23 cellular contexts compared by ENCODE assay signal in the genomic region with DNA sequence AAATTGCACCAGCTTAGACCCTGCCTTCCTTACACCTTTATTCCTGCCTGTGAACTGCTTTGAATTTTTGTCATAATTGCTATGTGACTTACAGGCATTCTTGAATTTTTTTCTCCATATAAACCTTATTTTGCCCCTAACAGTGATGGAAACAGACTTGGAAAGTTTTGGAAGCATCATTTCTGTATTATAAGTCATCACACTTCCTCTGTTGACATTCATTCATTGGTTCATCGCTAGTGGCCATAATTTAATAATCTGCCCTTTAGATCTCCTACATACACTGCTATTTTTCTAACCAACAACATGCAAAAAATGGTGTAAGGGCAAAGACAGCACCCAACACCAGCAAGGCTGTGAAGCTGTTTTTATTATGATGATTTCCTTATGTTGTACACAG.
DNase-seq lines count a peak whose midpoint lies in the region; ATAC-seq, FAIRE-seq and TF ChIP-seq lines count a peak whose summit lies in the region.
"Had no signal": no experiment of that assay in that cellular context is flagged by ENCODE, and none has a peak within 500 bp of the region (broad histone marks: within the 10 kb centered on the region; RNA-seq: fewer than 3 reads in every experiment).

No MANE protein-coding gene starts in this region.

- H2BK12ac ChIP-seq in H1 (ENCODE audit: low read depth, low read length) = no peak overlapping the region

- H2AK5ac ChIP-seq in H1 (ENCODE audit: low read depth, low read length) = no peak overlapping the region

- H3K23me2 ChIP-seq in H1 (ENCODE audit: low read depth, low read length) = no peaks in the 10 kb centered on the region

- no peak for TF ChIP-seq CTCF in AG04449 (IDR thresholded peaks at IDR 0.05; ENCODE audit: insufficient read depth, low read length, missing control alignments)
- no peak for TF ChIP-seq CTCF in H1 (IDR thresholded peaks at IDR 0.05; ENCODE audit: control extremely low read depth in 1 of 3, insufficient read depth in 1 of 3, low read depth in 1 of 3, low read length in 3 of 3)

- H4K20me1 ChIP-seq in H1 (replicated peaks in 1 of 2; ENCODE audit: control insufficient read depth in 1 of 2, insufficient read depth in 2 of 2, low read length in 2 of 2) = no peaks in the 10 kb centered on the region
- H4K20me1 ChIP-seq: BLaER1 had no signal

- no peaks in the 10 kb centered on the region for H3K36me3 ChIP-seq in H1 (ENCODE audit: control insufficient read depth in 2 of 4, insufficient read depth in 4 of 4, low read length in 3 of 4)
- H3K36me3 ChIP-seq: BLaER1, Peyer's patch had no signal

- no peak overlapping the region for H3K56ac ChIP-seq in H1 (replicated peaks; ENCODE audit: insufficient read length, low read depth, low read length)

- no peak for TF ChIP-seq EP300 in H1 (IDR thresholded peaks at IDR 0.05; ENCODE audit: borderline replicate concordance in 1 of 2, low read depth in 2 of 2, low read length in 2 of 2)

- WGBS in H1 (ENCODE audit: extremely low coverage in 1 of 2, insufficient coverage in 1 of 2, insufficient read length in 1 of 2, insufficient replicate concordance in 2 of 2, low coverage in 1 of 2, low lambda C conversion rate in 2 of 2, missing lambda C conversion rate in 1 of 2), 2 experiments = 92% methylated on average over 1 of the region's 1 CpG; no CpG with 5 or more reads in 1 of the 2 experiments

- H3K36me3 Mint-ChIP-seq in activated T-helper 2 cell treated with anti-CD3 and anti-CD28 coated beads, Interferon-gamma antibody, Interleukin-2, Interleukin-4, amounts not matched to agents 10 μg/mL and 5 μg/mL and 100 μg/mL, durations not matched to agents 14 hours and 24 hours and 36 hours (ENCODE audit: low read depth) = no peaks in the 10 kb centered on the region
- H3K36me3 Mint-ChIP-seq: CD4-positive, alpha-beta memory T cell had no signal

- H3K79me1 ChIP-seq in H1 (ENCODE audit: low read depth, low read length) = no peaks in the 10 kb centered on the region

- H2BK5ac ChIP-seq in H1 (ENCODE audit: low read depth, low read length) = no peak overlapping the region

- no peak overlapping the region for H3K9ac ChIP-seq in H1 (replicated peaks in 1 of 4; ENCODE audit: extremely low read depth in 1 of 4, low read depth in 3 of 4, low read length in 3 of 4)
- H3K9ac ChIP-seq: BLaER1 had no signal

- no peaks in the 10 kb centered on the region; a peak in 1 of 7 replicates for H3K27me3 ChIP-seq in H1 (replicated peaks in 1 of 4; ENCODE audit: control insufficient read depth in 3 of 4, extremely low read depth in 1 of 4, insufficient read depth in 3 of 4, low read length in 3 of 4)
- H3K27me3 ChIP-seq: BLaER1, Peyer's patch had no signal

- H2BK15ac ChIP-seq in H1 (ENCODE audit: low read length) = no peak overlapping the region

- H4K5ac ChIP-seq in H1 (ENCODE audit: insufficient read length, low read depth, low read length) = no peak overlapping the region

- H3K9me3 ChIP-seq in H1 (ENCODE audit: insufficient read depth in 2 of 2, low read depth in 1 of 2, low read length in 1 of 2) = 0 out of 4 replicates have a peak, but pooled peaks cover 0 to 2% of the 10 kb centered on the region in 2 experiments
- H3K9me3 ChIP-seq: BLaER1, Peyer's patch had no signal

- no peak overlapping the region for H2AFZ ChIP-seq in H1 (ENCODE audit: low read length)

- H3K27ac ChIP-seq in H1 (ENCODE audit: low read depth, low read length) = no peak overlapping the region
- H3K27ac ChIP-seq: 22Rv1, BLaER1, Peyer's patch had no signal

- CTCF ChIA-PET in AG04449 (lab: Yijun Ruan, JAX) (interaction anchor here (1.0 kb wide), 1 partner anchor 115 kb away, joined by 3 read pairs; no protein-coding TSS in a partner anchor), H1 (lab: Charles Lee; ENCODE audit: partially characterized antibody) (interaction anchor here (1.0 to 1.1 kb wide), 3 partner anchors 18 to 161 kb away, joined by 3 to 5 read pairs (median 4); no protein-coding TSS in a partner anchor)

- no peak overlapping the region for H3K4me3 Mint-ChIP-seq in activated T-helper 2 cell treated with anti-CD3 and anti-CD28 coated beads, Interferon-gamma antibody, Interleukin-2, Interleukin-4, amounts not matched to agents 10 μg/mL and 5 μg/mL and 100 μg/mL, durations not matched to agents 14 hours and 24 hours and 36 hours (ENCODE audit: low read depth)
- H3K4me3 Mint-ChIP-seq: IgD-negative memory B cell had no signal

- POLR2A ChIA-PET in AG04449 (lab: Yijun Ruan, JAX) = no interaction called here
- POLR2A ChIA-PET in H1 (lab: Charles Lee; ENCODE audit: partially characterized antibody) = interaction anchor here (0.5 kb wide), 1 partner anchor 34 kb away, joined by 5 read pairs; no protein-coding TSS in a partner anchor

- H2BK20ac ChIP-seq in H1 (ENCODE audit: low read length) = no peak overlapping the region

- no peak overlapping the region for H2BK120ac ChIP-seq in H1 (replicated peaks; ENCODE audit: low read depth, low read length)

- H3K27ac Mint-ChIP-seq in activated T-helper 2 cell treated with anti-CD3 and anti-CD28 coated beads, Interferon-gamma antibody, Interleukin-2, Interleukin-4, amounts not matched to agents 10 μg/mL and 5 μg/mL and 100 μg/mL, durations not matched to agents 14 hours and 24 hours and 36 hours = no peak overlapping the region
- H3K27ac Mint-ChIP-seq: CD4-positive, alpha-beta memory T cell; IgD-negative memory B cell had no signal

- ATAC-seq in HG02798 (IDR thresholded peaks at IDR 0.05; ENCODE audit: poor library complexity, unreplicated experiment) = no peak
- ATAC-seq: SK-N-SH treated with all-trans-retinoic acid at 6 μM for 48 hours had no signal

- H3K4me3 ChIP-seq in AG04449 (ENCODE audit: low read depth, low read length) = no peak overlapping the region
- no peak overlapping the region for H3K4me3 ChIP-seq in H1 (ENCODE audit: extremely low read depth in 1 of 4, insufficient read depth in 2 of 4, low read depth in 3 of 4, low read length in 4 of 4)
- H3K4me3 ChIP-seq: BLaER1, Peyer's patch had no signal

- no peak overlapping the region for H4K91ac ChIP-seq in H1 (replicated peaks; ENCODE audit: insufficient read length, low read length)

- DNase-seq in AG04449 (ENCODE audit: low read depth, low spot score) (peak; percentile 7), EL (peak; percentile 52), HS-27A (ENCODE audit: low read depth) (peak; percentile 8), H1 (ENCODE audit: low read depth in 1 of 2, low spot score in 2 of 2) (no peak), Ammon's horn (ENCODE audit: low spot score) (no peak), posterior cingulate gyrus (no peak)
- DNase-seq in activated T-helper 2 cell treated with anti-CD3 and anti-CD28 coated beads, Interferon-gamma antibody, Interleukin-2, Interleukin-4, amounts not matched to agents 10 μg/mL and 5 μg/mL and 100 μg/mL, durations not matched to agents 14 hours and 24 hours and 36 hours (ENCODE audit: low spot score) = no peak
- DNase-seq: ACHN; CD4-positive, alpha-beta memory T cell; DND-41; H7; NCI-H1694 treated with DMSO at 0.1 percent for 48 hours; NCI-H2081 treated with DMSO at 0.1 percent for 48 hours; NCI-H446; NCI-H526; Peyer's patch had no signal

- no peak for FAIRE-seq in H1 (lab: Jason Lieb, UNC)
- FAIRE-seq: G401.6, GM19239 had no signal

- no peak overlapping the region for H3K4ac ChIP-seq in H1 (replicated peaks; ENCODE audit: insufficient read length, low read depth, low read length)

- intact Hi-C loops in activated T-helper 2 cell treated with anti-CD3 and anti-CD28 coated beads, Interferon-gamma antibody, Interleukin-2, Interleukin-4, amounts not matched to agents 10 μg/mL and 5 μg/mL and 100 μg/mL, durations not matched to agents 14 hours and 24 hours and 36 hours (cut with micrococcal nuclease) = no loop called here
- intact Hi-C loops in posterior cingulate gyrus (cut with DNase I) = no loop called here

- TF ChIP-seq POLR2A in H1 (IDR thresholded peaks at IDR 0.05; ENCODE audit: control extremely low read depth in 1 of 2, low read depth in 2 of 2, low read length in 2 of 2) = no peak

- no peaks in the 10 kb centered on the region for H3K79me2 ChIP-seq in H1 (ENCODE audit: control insufficient read depth in 1 of 2, insufficient read depth in 2 of 2, low read length in 2 of 2)

- no peak overlapping the region for H3K14ac ChIP-seq in H1 (ENCODE audit: insufficient read length)

- peaks cover 12% of the 10 kb centered on the region for H3K4me1 Mint-ChIP-seq in activated T-helper 2 cell treated with anti-CD3 and anti-CD28 coated beads, Interferon-gamma antibody, Interleukin-2, Interleukin-4, amounts not matched to agents 10 μg/mL and 5 μg/mL and 100 μg/mL, durations not matched to agents 14 hours and 24 hours and 36 hours (ENCODE audit: low read depth)
- H3K4me1 Mint-ChIP-seq: IgD-negative memory B cell had no signal

- peak overlapping the region; percentile 13; the same call in 1 of the 2 replicates for H3K18ac ChIP-seq in H1 (ENCODE audit: extremely low read depth, low read length)

- H3K27me3 Mint-ChIP-seq in activated T-helper 2 cell treated with anti-CD3 and anti-CD28 coated beads, Interferon-gamma antibody, Interleukin-2, Interleukin-4, amounts not matched to agents 10 μg/mL and 5 μg/mL and 100 μg/mL, durations not matched to agents 14 hours and 24 hours and 36 hours (ENCODE audit: low read depth) = no peaks in the 10 kb centered on the region

- H3K23ac ChIP-seq in H1 (ENCODE audit: insufficient read length) = no peak overlapping the region

- H3K4me1 ChIP-seq in H1 (replicated peaks in 1 of 4; ENCODE audit: control insufficient read depth in 3 of 4, insufficient read depth in 4 of 4, low read length in 3 of 4) = peaks cover 0 to 7% (median 0%) of the 10 kb centered on the region in 4 experiments; a peak in 2 of 7 replicates
- H3K4me1 ChIP-seq: BLaER1 had no signal

- H3K4me2 ChIP-seq in H1 (ENCODE audit: insufficient read depth in 1 of 2, low read depth in 2 of 2, low read length in 2 of 2) = no peak overlapping the region
- H3K4me2 ChIP-seq: BLaER1 had no signal

- TF ChIP-seq RAD21 in H1 (IDR thresholded peaks at IDR 0.05 in 1 of 2, conservative IDR thresholded peaks at IDR 0.05 in 1 of 2; ENCODE audit: low read depth in 2 of 2, low read length in 2 of 2) = no peak

- H4K8ac ChIP-seq in H1 (ENCODE audit: extremely low read depth, insufficient read depth, low read length) = no peak overlapping the region

- H3K9me3 Mint-ChIP-seq in activated T-helper 2 cell treated with anti-CD3 and anti-CD28 coated beads, Interferon-gamma antibody, Interleukin-2, Interleukin-4, amounts not matched to agents 10 μg/mL and 5 μg/mL and 100 μg/mL, durations not matched to agents 14 hours and 24 hours and 36 hours = no peaks in the 10 kb centered on the region
- H3K9me3 Mint-ChIP-seq: CD4-positive, alpha-beta memory T cell; IgD-negative memory B cell had no signal

TF ChIP-seq in H1, 55 proteins besides CTCF, POLR2A, EP300 and RAD21 (continues in another document):
- TF ChIP-seq RXRA (IDR thresholded peaks at IDR 0.05; ENCODE audit: insufficient read depth, low read depth, low read length) (no peak), TAF1 (IDR thresholded peaks at IDR 0.05; ENCODE audit: low read depth, low read length) (no peak), EGR1 (IDR thresholded peaks at IDR 0.05; ENCODE audit: borderline replicate concordance, low read depth, low read length) (no peak), JUND (IDR thresholded peaks at IDR 0.05; ENCODE audit: low read length) (no peak)
- TF ChIP-seq, protein P1, sequence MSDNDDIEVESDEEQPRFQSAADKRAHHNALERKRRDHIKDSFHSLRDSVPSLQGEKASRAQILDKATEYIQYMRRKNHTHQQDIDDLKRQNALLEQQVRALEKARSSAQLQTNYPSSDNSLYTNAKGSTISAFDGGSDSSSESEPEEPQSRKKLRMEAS (IDR thresholded peaks at IDR 0.05) = no peak

Comparison
In these comparisons a context has a peak if more than half of its experiments do, and no peak if none do; other contexts are left out.
1. DNase-seq: peak in AG04449 (single experiment), EL (single experiment) and HS-27A (single experiment); none in H1 (0 of 2), Ammon's horn (single experiment), activated T-helper 2 cell treated with anti-CD3 and anti-CD28 coated beads, Interferon-gamma antibody, Interleukin-2, Interleukin-4, amounts not matched to agents 10 μg/mL and 5 μg/mL and 100 μg/mL, durations not matched to agents 14 hours and 24 hours and 36 hours (single experiment) and posterior cingulate gyrus (0 of 10).